8 cellular contexts compared by ENCODE assay signal in genomic region chr13:102846261-102847015, GRCh38. TPM values are rescaled to one million over a fixed set of nuclear protein-coding genes. Genes with fewer than 3 reads are reported as not detected.
A peak's percentile ranks its signal among the peaks of the same experiment; 100 is the strongest.
DNase-seq lines count a peak whose midpoint lies in the region; ATAC-seq, FAIRE-seq and TF ChIP-seq lines count a peak whose summit lies in the region.

No MANE protein-coding gene starts in this region.

- intact Hi-C loops in HCT116 (cut with micrococcal nuclease): loop anchor here (1.0 to 5.0 kb wide), 5 partner anchors 74 to 1704 kb away; partner anchors contain the start of genes TEX30 and TPP2
- intact Hi-C loops in mammary epithelial cell (cut with micrococcal nuclease): loop anchor here (1.0 to 10.0 kb wide), 5 partner anchors 73 to 382 kb away; partner anchors contain the start of gene TEX30

- H3K79me2 ChIP-seq in HCT116 (ENCODE audit: insufficient read depth, low read length): peaks cover 32% of the 10 kb centered on the region
- H3K79me2 ChIP-seq in mammary epithelial cell (ENCODE audit: insufficient read depth, low read length): peaks cover 47% of the 10 kb centered on the region
- peaks cover 43% of the 10 kb centered on the region for H3K79me2 ChIP-seq in keratinocyte (ENCODE audit: control insufficient read depth, insufficient read depth, low read length)

- dilution Hi-C loops in mammary epithelial cell (cut with HindIII; ENCODE audit: low sequenced_read_pairs): no loop called here
- dilution Hi-C loops in keratinocyte (cut with MboI; ENCODE audit: extremely low pct_ligation_motif_present, low sequenced_read_pairs): no loop called here

- WGBS in mammary epithelial cell (ENCODE audit: low coverage, missing lambda C conversion rate): 1% methylated on average over 20 of the region's 31 CpGs

- FAIRE-seq in keratinocyte (lab: Jason Lieb, UNC): no peak

- CTCF ChIA-PET in HCT116 (lab: Charles Lee) (interaction anchor here (1.0 to 1.7 kb wide), 5 partner anchors 73 to 265 kb away, joined by 4 to 7 read pairs (median 7); partner anchors contain the start of gene TEX30), mammary epithelial cell (lab: Charles Lee; ENCODE audit: low non-redundant PET) (interaction anchor here (0.6 kb wide), 1 partner anchor 46 kb away, joined by 4 read pairs; no protein-coding TSS in a partner anchor)

- BruUV-seq in HCT116 (replicated peaks; lab: Mats Ljungman, UMichigan): no TSS peak
- BruUV-seq in mammary epithelial cell (replicated peaks; lab: Mats Ljungman, UMichigan): no TSS peak

- peak; percentile 31 for ATAC-seq in HCT116

- RAD21 ChIA-PET in HCT116 (lab: Charles Lee; ENCODE audit: low non-redundant PET in 1 of 2, low total read pairs in 2 of 2, uncharacterized antibody in 2 of 2, unreplicated experiment in 2 of 2): no interaction called here

- H3K9me2 ChIP-seq in HCT116 (ENCODE audit: insufficient read depth): no peaks in the 10 kb centered on the region

- in situ Hi-C loops in mammary epithelial cell (cut with MboI; ENCODE audit: low sequenced_read_pairs in 2 of 2): loop anchor here (10.0 kb wide), 1 partner anchor 262 kb away; no protein-coding TSS in a partner anchor

- H3K4me2 ChIP-seq in HCT116 (ENCODE audit: low read length) (peak overlapping the region; percentile 95), mammary epithelial cell (ENCODE audit: insufficient read depth, low read depth, low read length) (peak overlapping the region; percentile 90), keratinocyte (ENCODE audit: control insufficient read depth, extremely low read depth, insufficient read depth, low read depth, low read length) (peak overlapping the region; percentile 98)

- H3K27ac ChIP-seq in HCT116 (ENCODE audit: low read depth, low read length) (peak overlapping the region; percentile 89), mammary epithelial cell (ENCODE audit: insufficient read depth, low read depth, low read length) (peak overlapping the region; percentile 78), keratinocyte (ENCODE audit: control insufficient read depth, insufficient read depth, low read length) (peak overlapping the region; percentile 88)

- H3K4me1 ChIP-seq in HCT116 (ENCODE audit: control insufficient read depth in 1 of 2, insufficient read depth in 2 of 2, low read length in 2 of 2): peaks cover 0 to 18% of the 10 kb centered on the region in 2 experiments; a peak in 3 of 4 replicates
- peaks cover 13% of the 10 kb centered on the region for H3K4me1 ChIP-seq in mammary epithelial cell (ENCODE audit: insufficient read depth, low read length)
- H3K4me1 ChIP-seq in keratinocyte (ENCODE audit: control insufficient read depth, extremely low read depth, insufficient read depth, low read length): peaks cover 11% of the 10 kb centered on the region

- H3K27me3 ChIP-seq in HCT116 (ENCODE audit: insufficient read depth, low read length) (no peaks in the 10 kb centered on the region), mammary epithelial cell (ENCODE audit: insufficient read depth, low read length) (no peaks in the 10 kb centered on the region), keratinocyte (ENCODE audit: control insufficient read depth, extremely low read depth, insufficient read depth, low read length) (no peaks in the 10 kb centered on the region)

- H3K9me1 ChIP-seq in keratinocyte (ENCODE audit: control insufficient read depth, extremely low read depth, insufficient read depth, low read length): no peaks in the 10 kb centered on the region

- H3K9ac ChIP-seq in HCT116 (ENCODE audit: low read length) (peak overlapping the region; percentile 84), mammary epithelial cell (ENCODE audit: insufficient read depth, low read length) (peak overlapping the region; percentile 91), keratinocyte (ENCODE audit: control insufficient read depth, extremely low read depth, insufficient read depth, low read length) (peak overlapping the region; percentile 92)

- H3K4me3 ChIP-seq in GM12865 (ENCODE audit: low read depth, low read length): peak overlapping the region; percentile 66
- peak overlapping the region; percentile 97 to 98 for H3K4me3 ChIP-seq in HCT116 (replicated peaks in 1 of 2; ENCODE audit: low read depth in 1 of 2, low read length in 2 of 2)
- peak overlapping the region; percentile 75 to 98 (median 98) for H3K4me3 ChIP-seq in mammary epithelial cell (replicated peaks in 1 of 3; ENCODE audit: insufficient read depth in 1 of 3, low read depth in 2 of 3, low read length in 3 of 3)
- H3K4me3 ChIP-seq in keratinocyte (ENCODE audit: control insufficient read depth in 2 of 3, extremely low read depth in 1 of 3, insufficient read depth in 2 of 3, low read depth in 1 of 3, low read length in 3 of 3): peak overlapping the region; percentile 85 to 91 (median 88)

- POLR2A ChIA-PET in HCT116 (lab: Charles Lee): interaction anchor here (1.2 to 2.3 kb wide), 3 partner anchors 11 to 250 kb away, joined by 3 to 11 read pairs (median 3); partner anchors contain the start of genes TEX30 and TPP2

- no peak; the same call in 1 of the 2 replicates for TF ChIP-seq RAD21 in HCT116 (IDR thresholded peaks at IDR 0.05; ENCODE audit: low read depth)

- peak overlapping the region; percentile 65 for H2AFZ ChIP-seq in HCT116 (ENCODE audit: low read depth, low read length, poor library complexity, severe bottlenecking)
- H2AFZ ChIP-seq in mammary epithelial cell (ENCODE audit: low read depth, low read length): peak overlapping the region; percentile 90
- H2AFZ ChIP-seq in keratinocyte (ENCODE audit: control insufficient read depth, low read length): peak overlapping the region; percentile 95

- H4K20me1 ChIP-seq in HCT116 (ENCODE audit: insufficient read depth): no peaks in the 10 kb centered on the region
- no peaks in the 10 kb centered on the region for H4K20me1 ChIP-seq in mammary epithelial cell (ENCODE audit: insufficient read depth, low read length)
- no peaks in the 10 kb centered on the region for H4K20me1 ChIP-seq in keratinocyte (ENCODE audit: control insufficient read depth, extremely low read depth, insufficient read depth, low read length)

- H3K9me3 ChIP-seq in HCT116 (ENCODE audit: control insufficient read depth in 1 of 2, insufficient read depth in 1 of 2, low read depth in 1 of 2, low read length in 2 of 2) (no peaks in the 10 kb centered on the region), mammary epithelial cell (replicated peaks; ENCODE audit: insufficient read depth, low read length) (no peaks in the 10 kb centered on the region), keratinocyte (ENCODE audit: control insufficient read depth, low read depth, low read length) (no peaks in the 10 kb centered on the region)

- peak; percentile 70 for DNase-seq in GM12865 (ENCODE audit: low read depth)
- DNase-seq in HCT116 (ENCODE audit: low read depth, low spot score): peak; percentile 8
- peak; percentile 40 for DNase-seq in M059J (ENCODE audit: low read depth)
- peak; percentile 30 for DNase-seq in T-helper 22 cell (ENCODE audit: low read depth)
- DNase-seq in mammary epithelial cell: peak; percentile 35
- no peak for DNase-seq in keratinocyte (ENCODE audit: low read depth, low spot score)
- peak; percentile 20 to 29 (median 28) for DNase-seq in stimulated activated CD4-positive, alpha-beta T cell treated with anti-CD3 and anti-CD28 coated beads, Interleukin-12 subunit alpha, Interleukin-12 subunit beta, amount 100 ng/mL, for 48 hours (ENCODE audit: low read depth in 2 of 3, low spot score in 1 of 3)
- no peak for DNase-seq in NCI-H2081 treated with DMSO at 0.1 percent for 48 hours (lab: John Stamatoyannopoulos, UW)

- TF ChIP-seq POLR2A in HCT116 (IDR thresholded peaks at IDR 0.05; ENCODE audit: borderline replicate concordance, extremely low read depth, insufficient read depth, insufficient read length): no peak

- H3K36me3 ChIP-seq in HCT116 (ENCODE audit: control insufficient read depth in 1 of 2, insufficient read depth in 2 of 2, low read length in 2 of 2) (no peaks in the 10 kb centered on the region), mammary epithelial cell (ENCODE audit: insufficient read depth, low read length) (no peaks in the 10 kb centered on the region), keratinocyte (ENCODE audit: control insufficient read depth in 2 of 2, extremely low read depth in 1 of 2, insufficient read depth in 2 of 2, low read length in 2 of 2) (peaks cover 4 to 6% of the 10 kb centered on the region in 2 experiments)

- TF ChIP-seq CTCF in GM12865 (IDR thresholded peaks at IDR 0.05; ENCODE audit: insufficient read depth, low read depth, low read length, missing control alignments): no peak
- no peak for TF ChIP-seq CTCF in HCT116 (IDR thresholded peaks at IDR 0.05 in 2 of 3, conservative IDR thresholded peaks at IDR 0.05 in 1 of 3; ENCODE audit: borderline replicate concordance in 1 of 3, insufficient read depth in 1 of 3, low read depth in 2 of 3, low read length in 2 of 3)
- TF ChIP-seq CTCF in mammary epithelial cell (conservative IDR thresholded peaks at IDR 0.05 in 1 of 2, IDR thresholded peaks at IDR 0.05 in 1 of 2; ENCODE audit: extremely low read depth in 1 of 2, insufficient read depth in 1 of 2, low read depth in 1 of 2, low read length in 2 of 2): no peak
- no peak for TF ChIP-seq CTCF in keratinocyte (optimal IDR thresholded peaks at IDR 0.05 in 1 of 3, IDR thresholded peaks at IDR 0.05 in 1 of 3, conservative IDR thresholded peaks at IDR 0.05 in 1 of 3; ENCODE audit: extremely low read depth in 1 of 3, insufficient read depth in 2 of 3, low read length in 3 of 3)

RNA-seq across cellular contexts. Expression of gene ERCC5, which starts 0.6 kb away (rescaled TPM):
- total RNA-seq in HCT116 (2021; ENCODE audit: unreplicated experiment) (25.6 TPM), mammary epithelial cell (10 to 100 TPM; 56.3 to 59.1 TPM)
- 10.7 and 14.1 TPM in 2 replicates for polyA plus RNA-seq in HCT116 (2012)
- total RNA-seq in M059J (2014; rRNA removed; shearing (Covaris generic)): 33.8 and 39.5 TPM in 2 replicates
- polyA plus RNA-seq in mammary epithelial cell (20.8 TPM), keratinocyte (27.0 to 40.3 TPM (median 35.4 TPM) in 3 replicates)
- polyA minus RNA-seq in mammary epithelial cell (60.3 TPM), keratinocyte (16.1 to 42.6 TPM (median 24.0 TPM) in 3 replicates)
- 60.6 TPM for polyA plus RNA-seq in keratinocyte (2011; ENCODE audit: low read depth)
- 24.6 and 28.1 TPM in 2 replicates for polyA plus RNA-seq in keratinocyte (2011; cell fraction: cytosol; rRNA removed)
- polyA plus RNA-seq in keratinocyte (2011; cell fraction: nucleus; rRNA removed): 55.0 and 88.2 TPM in 2 replicates
- 29.5 and 40.7 TPM in 2 replicates for polyA plus RNA-seq in keratinocyte (2012; ENCODE audit: low replicate concordance)
- polyA minus RNA-seq in keratinocyte (2011; cell fraction: cytosol; rRNA and poly(A)+ RNA removed): 14.2 TPM
- polyA minus RNA-seq in keratinocyte (2011; cell fraction: nucleus; rRNA and poly(A)+ RNA removed): 25.0 and 40.4 TPM in 2 replicates

RNA-seq across cellular contexts. Expression of gene BIVM, which starts 47.5 kb away (rescaled TPM):
- total RNA-seq in HCT116 (2021; ENCODE audit: unreplicated experiment) (11.3 TPM), mammary epithelial cell (10 to 100 TPM; 24.0 to 26.2 TPM)
- 1.8 and 3.1 TPM in 2 replicates for polyA plus RNA-seq in HCT116 (2012)
- 7.0 and 10.1 TPM in 2 replicates for total RNA-seq in M059J (2014; rRNA removed; shearing (Covaris generic))
- polyA plus RNA-seq in mammary epithelial cell (8.4 TPM), keratinocyte (11.8 to 20.7 TPM (median 13.2 TPM) in 3 replicates)
- polyA minus RNA-seq in mammary epithelial cell (4.2 TPM), keratinocyte (1.1 to 9.2 TPM (median 4.3 TPM) in 3 replicates)
- 6.9 TPM for polyA plus RNA-seq in keratinocyte (2011; ENCODE audit: low read depth)
- 9.3 and 15.1 TPM in 2 replicates for polyA plus RNA-seq in keratinocyte (2011; cell fraction: cytosol; rRNA removed)
- 22.4 and 25.3 TPM in 2 replicates for polyA plus RNA-seq in keratinocyte (2011; cell fraction: nucleus; rRNA removed)
- 5.4 and 9.9 TPM in 2 replicates for polyA plus RNA-seq in keratinocyte (2012; ENCODE audit: low replicate concordance)
- 7.9 TPM for polyA minus RNA-seq in keratinocyte (2011; cell fraction: cytosol; rRNA and poly(A)+ RNA removed)
- polyA minus RNA-seq in keratinocyte (2011; cell fraction: nucleus; rRNA and poly(A)+ RNA removed): 5.8 and 14.2 TPM in 2 replicates

RNA-seq across cellular contexts. Expression of gene POGLUT2, which starts 47.7 kb away (rescaled TPM):
- total RNA-seq in HCT116 (2021; ENCODE audit: unreplicated experiment) (4.8 TPM), mammary epithelial cell (1 to 10 TPM; 6.3 to 9.7 TPM)
- 1.2 and 2.2 TPM in 2 replicates for polyA plus RNA-seq in HCT116 (2012)
- total RNA-seq in M059J (2014; rRNA removed; shearing (Covaris generic)): 20.3 and 25.1 TPM in 2 replicates
- polyA plus RNA-seq in mammary epithelial cell (6.1 TPM), keratinocyte (5.5 to 8.8 TPM (median 6.4 TPM) in 3 replicates)
- polyA minus RNA-seq in mammary epithelial cell (12.9 TPM), keratinocyte (1.6 to 4.0 TPM (median 1.7 TPM) in 3 replicates)
- polyA plus RNA-seq in keratinocyte (2011; ENCODE audit: low read depth): 6.0 TPM
- 2.2 and 3.9 TPM in 2 replicates for polyA plus RNA-seq in keratinocyte (2011; cell fraction: cytosol; rRNA removed)
- 8.3 and 11.4 TPM in 2 replicates for polyA plus RNA-seq in keratinocyte (2011; cell fraction: nucleus; rRNA removed)
- polyA plus RNA-seq in keratinocyte (2012; ENCODE audit: low replicate concordance): 3.4 and 4.8 TPM in 2 replicates
- polyA minus RNA-seq in keratinocyte (2011; cell fraction: cytosol; rRNA and poly(A)+ RNA removed): 1.9 TPM
- polyA minus RNA-seq in keratinocyte (2011; cell fraction: nucleus; rRNA and poly(A)+ RNA removed): 5.2 and 6.3 TPM in 2 replicates

Comparison
In these comparisons a context has a peak if more than half of its experiments do, and no peak if none do; other contexts are left out.
1. DNase-seq: peak in GM12865 (single experiment), HCT116 (single experiment), M059J (single experiment), T-helper 22 cell (single experiment), mammary epithelial cell (single experiment) and stimulated activated CD4-positive, alpha-beta T cell treated with anti-CD3 and anti-CD28 coated beads, Interleukin-12 subunit alpha, Interleukin-12 subunit beta, amount 100 ng/mL, for 48 hours (3 of 3); none in keratinocyte (single experiment) and NCI-H2081 treated with DMSO at 0.1 percent for 48 hours (single experiment).
2. Peak in every context shown above with its lines, with median percentiles within 50 percentile points of each other: H3K4me3 ChIP-seq, H2AFZ ChIP-seq, H3K27ac ChIP-seq, H3K4me2 ChIP-seq and H3K9ac ChIP-seq.